8 cellular contexts compared by ENCODE assay signal in genomic region chr2:63588385-63589147, GRCh38. TPM values are rescaled to one million over a fixed set of nuclear protein-coding genes. Genes with fewer than 3 reads are reported as not detected.
DNase-seq lines count a peak whose midpoint lies in the region; ATAC-seq and TF ChIP-seq lines count a peak whose summit lies in the region.

TSS of gene MDH1 (plus strand) at chr2:63588963. CDS start at chr2:63589044, 81 bp downstream.
TSS of gene WDPCP (minus strand) at chr2:63588477. CDS start at chr2:63588271, 206 bp downstream.

- intact Hi-C loops in colonic mucosa (cut with DNase I): no loop called here

- H3K27me3 ChIP-seq in BLaER1 (no peaks in the 10 kb centered on the region), colonic mucosa (no peaks in the 10 kb centered on the region)

- TF ChIP-seq CTCF in colonic mucosa (IDR thresholded peaks at IDR 0.05): no peak

- DNase-seq in NCI-H524 treated with DMSO at 0.1 percent for 48 hours (lab: John Stamatoyannopoulos, UW): peak; percentile 97
- DNase-seq in activated CD4-positive, alpha-beta T cell treated with anti-CD3 and anti-CD28 coated beads for 48 hours: peak; percentile 96
- DNase-seq in colonic mucosa: peak; percentile 95
- DNase-seq in kidney tubule cell (ENCODE audit: low spot score): peak; percentile 100
- peak; percentile 77 to 79 for DNase-seq in stimulated activated CD4-positive, alpha-beta T cell treated with anti-CD3 and anti-CD28 coated beads, Interleukin-1b, Interleukin-23, amount 100 ng/mL, for 1 hour (ENCODE audit: low read depth in 2 of 2)

- H3K4me3 ChIP-seq in BLaER1 (peak within 1 kb of the TSS; percentile 91), colonic mucosa (peak within 1 kb of the TSS; percentile 88)

- peak within 1 kb of the TSS; percentile 81 for H3K27ac ChIP-seq in BLaER1
- peak within 1 kb of the TSS; percentile 79 for H3K27ac ChIP-seq in colonic mucosa

- H3K4me2 ChIP-seq in BLaER1: peak within 1 kb of the TSS; percentile 93

- H3K4me1 ChIP-seq in BLaER1 (peaks cover 43% of the 10 kb centered on the region), colonic mucosa (no peaks in the 10 kb centered on the region)

- peak within 1 kb of the TSS; percentile 89 for H3K9ac ChIP-seq in BLaER1
- H3K9ac ChIP-seq in colonic mucosa (ENCODE audit: low read depth in 2 of 2, low read length in 2 of 2): peak within 1 kb of the TSS; percentile 75 to 91

- H3K9me3 ChIP-seq in BLaER1: no peaks in the 10 kb centered on the region
- no peaks in the 10 kb centered on the region for H3K9me3 ChIP-seq in colonic mucosa

- peak; percentile 93 for ATAC-seq in GM19324 (IDR thresholded peaks at IDR 0.05; ENCODE audit: low FRiP score, unreplicated experiment)
- peak; percentile 85 for ATAC-seq in HG03460 (IDR thresholded peaks at IDR 0.05; ENCODE audit: unreplicated experiment)

- H3K36me3 ChIP-seq in BLaER1: peaks cover 8% of the 10 kb centered on the region
- no peaks in the 10 kb centered on the region for H3K36me3 ChIP-seq in colonic mucosa

- peaks cover 41% of the 10 kb centered on the region for H4K20me1 ChIP-seq in BLaER1

RNA-seq across cellular contexts. Expression of gene MDH1, which starts in this region (rescaled TPM):
- 100 to 1,000 TPM; 187 to 229 TPM for total RNA-seq in colonic mucosa

RNA-seq across cellular contexts. Expression of gene WDPCP, which starts in this region (rescaled TPM):
- total RNA-seq in colonic mucosa: 1 to 10 TPM; 3.4 to 4.5 TPM

Comparison
In these comparisons a context has a peak if more than half of its experiments do, and no peak if none do; other contexts are left out.
1. Peak in every context shown above with its lines: DNase-seq, ATAC-seq, H3K4me3 ChIP-seq and H3K27ac ChIP-seq.